Comparison of ENCODE assay signal across 8 cellular contexts in the genomic region with DNA sequence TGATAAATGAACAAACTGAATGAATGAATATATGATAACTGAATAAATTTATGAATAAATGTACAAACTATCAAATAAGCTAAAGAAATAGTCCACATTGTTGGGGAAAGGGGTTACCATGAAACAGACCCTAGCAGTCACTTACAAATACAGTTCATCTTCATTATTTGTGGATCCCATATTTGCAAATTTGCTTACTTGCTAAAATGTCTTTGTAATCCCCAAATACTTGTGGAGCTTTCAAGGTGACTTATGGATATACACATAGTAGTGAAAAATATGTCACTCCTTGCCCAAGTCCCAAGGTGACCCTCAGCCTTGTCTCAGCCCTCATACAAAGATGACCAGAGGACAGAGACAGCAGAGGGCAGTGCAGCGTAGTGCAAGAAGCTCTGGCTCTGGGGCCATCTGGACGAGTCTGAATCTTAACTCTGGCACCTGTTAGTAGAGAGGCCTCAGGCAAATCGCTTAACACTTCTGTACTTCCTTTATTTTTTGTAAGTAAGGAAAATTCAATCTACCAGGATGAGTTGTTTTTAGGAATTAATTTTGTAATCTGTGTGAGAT.
DNase-seq lines count a peak whose midpoint lies in the region; ATAC-seq and TF ChIP-seq lines count a peak whose summit lies in the region.

No MANE protein-coding gene starts in this region.

- H3F3A ChIP-seq in MM.1S (ENCODE audit: insufficient read depth, low read length) (no peaks in the 10 kb centered on the region), SU-DHL-6 (ENCODE audit: insufficient read depth) (no peaks in the 10 kb centered on the region)

- H4K20me1 ChIP-seq in MM.1S (ENCODE audit: insufficient read depth, low read length) (no peaks in the 10 kb centered on the region), SU-DHL-6 (ENCODE audit: low read depth, low read length) (no peaks in the 10 kb centered on the region)

- H3K27ac ChIP-seq in MM.1S (ENCODE audit: low read length) (no peak overlapping the region), SU-DHL-6 (ENCODE audit: low read depth, low read length) (no peak overlapping the region)

- H3K4me3 ChIP-seq in MM.1S (ENCODE audit: low read length): no peak overlapping the region
- H3K4me3 ChIP-seq in SU-DHL-6 (ENCODE audit: insufficient read depth, low read length, poor library complexity, severe bottlenecking): no peak overlapping the region

- H2AFZ ChIP-seq in MM.1S (ENCODE audit: low read length) (no peak overlapping the region), SU-DHL-6 (ENCODE audit: low read depth, low read length, severe bottlenecking) (no peak overlapping the region)

- no peaks in the 10 kb centered on the region for H3K79me2 ChIP-seq in MM.1S (ENCODE audit: low read length)
- no peaks in the 10 kb centered on the region for H3K79me2 ChIP-seq in SU-DHL-6 (ENCODE audit: insufficient read depth, low read length)

- H3K4me2 ChIP-seq in MM.1S (ENCODE audit: low read depth, low read length) (no peak overlapping the region), SU-DHL-6 (ENCODE audit: low read depth, low read length, poor library complexity, severe bottlenecking) (no peak overlapping the region)

- H3K9me2 ChIP-seq in MM.1S (replicated peaks; ENCODE audit: insufficient read depth, low read length): no peaks in the 10 kb centered on the region
- H3K9me2 ChIP-seq in SU-DHL-6 (replicated peaks; ENCODE audit: insufficient read depth, low read length): no peaks in the 10 kb centered on the region

- intact Hi-C loops in posterior cingulate gyrus (cut with DNase I): loop anchor here (1.0 kb wide), 1 partner anchor 286 kb away; no protein-coding TSS in a partner anchor

- ATAC-seq in HG02763 (IDR thresholded peaks at IDR 0.05; ENCODE audit: unreplicated experiment) (no peak), GM19023 (IDR thresholded peaks at IDR 0.05; ENCODE audit: unreplicated experiment) (no peak), HG03521 (IDR thresholded peaks at IDR 0.05; ENCODE audit: unreplicated experiment) (no peak)

- peak; percentile 74 for TF ChIP-seq CTCF in MM.1S (IDR thresholded peaks at IDR 0.05; ENCODE audit: low read length)
- TF ChIP-seq CTCF in SU-DHL-6 (IDR thresholded peaks at IDR 0.05; ENCODE audit: insufficient read depth, low read length, poor library complexity, severe bottlenecking): peak; percentile 23

- H3K36me3 ChIP-seq in MM.1S (replicated peaks; ENCODE audit: insufficient read depth, low read length) (no peaks in the 10 kb centered on the region), SU-DHL-6 (ENCODE audit: low read length) (no peaks in the 10 kb centered on the region)

- no peaks in the 10 kb centered on the region for H3K27me3 ChIP-seq in MM.1S (replicated peaks; ENCODE audit: insufficient read depth, low read length)
- H3K27me3 ChIP-seq in SU-DHL-6 (ENCODE audit: low read length): no peaks in the 10 kb centered on the region

- DNase-seq in ELF-1 (ENCODE audit: low read depth, low spot score) (peak; percentile 69), MM.1S (peak; percentile 78), globus pallidus (ENCODE audit: low spot score) (peak; percentile 89), posterior cingulate gyrus (peak; percentile 50 to 95 (median 83))

- no peaks in the 10 kb centered on the region for H3K9me3 ChIP-seq in MM.1S (replicated peaks; ENCODE audit: insufficient read depth, low read length)
- no peaks in the 10 kb centered on the region for H3K9me3 ChIP-seq in SU-DHL-6 (ENCODE audit: insufficient read depth, low read length)

- no peak overlapping the region for H3K9ac ChIP-seq in MM.1S (ENCODE audit: low read length)
- no peak overlapping the region for H3K9ac ChIP-seq in SU-DHL-6 (ENCODE audit: low read length)

- H3K4me1 ChIP-seq in MM.1S (ENCODE audit: low read length): peaks cover 13% of the 10 kb centered on the region; the same call in 1 of the 2 replicates
